In the genomic region with DNA sequence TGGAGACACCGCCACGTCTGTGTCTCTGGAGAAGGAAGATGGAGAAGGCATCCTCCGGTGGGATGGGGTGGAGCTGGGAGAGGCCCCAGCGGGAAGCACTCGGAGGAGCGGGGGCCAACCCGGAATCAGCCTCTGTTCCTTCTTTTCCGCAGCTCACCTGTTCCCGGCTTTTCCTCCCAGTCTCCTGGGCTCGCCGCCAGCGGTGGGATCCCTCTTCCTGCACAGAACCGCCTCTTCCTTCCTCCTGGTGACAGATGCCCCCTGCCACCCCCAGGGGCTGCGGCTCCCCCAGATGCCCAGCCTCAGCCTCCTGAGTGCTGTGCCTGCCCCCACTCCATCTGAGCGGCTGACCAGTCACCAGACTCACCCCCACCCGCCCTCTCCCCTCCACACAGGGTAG, we compare ENCODE assay signal across 1 cellular context.
TF ChIP-seq lines count a peak whose summit lies in the region.

No MANE protein-coding gene starts in this region.

TF ChIP-seq in WTC11, 78 proteins besides CTCF, POLR2A, EP300 and RAD21 (continued from another document):
- TF ChIP-seq, protein P1, sequence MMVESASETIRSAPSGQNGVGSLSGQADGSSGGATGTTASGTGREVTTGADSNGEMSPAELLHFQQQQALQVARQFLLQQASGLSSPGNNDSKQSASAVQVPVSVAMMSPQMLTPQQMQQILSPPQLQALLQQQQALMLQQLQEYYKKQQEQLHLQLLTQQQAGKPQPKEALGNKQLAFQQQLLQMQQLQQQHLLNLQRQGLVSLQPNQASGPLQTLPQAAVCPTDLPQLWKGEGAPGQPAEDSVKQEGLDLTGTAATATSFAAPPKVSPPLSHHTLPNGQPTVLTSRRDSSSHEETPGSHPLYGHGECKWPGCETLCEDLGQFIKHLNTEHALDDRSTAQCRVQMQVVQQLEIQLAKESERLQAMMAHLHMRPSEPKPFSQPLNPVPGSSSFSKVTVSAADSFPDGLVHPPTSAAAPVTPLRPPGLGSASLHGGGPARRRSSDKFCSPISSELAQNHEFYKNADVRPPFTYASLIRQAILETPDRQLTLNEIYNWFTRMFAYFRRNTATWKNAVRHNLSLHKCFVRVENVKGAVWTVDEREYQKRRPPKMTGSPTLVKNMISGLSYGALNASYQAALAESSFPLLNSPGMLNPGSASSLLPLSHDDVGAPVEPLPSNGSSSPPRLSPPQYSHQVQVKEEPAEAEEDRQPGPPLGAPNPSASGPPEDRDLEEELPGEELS (CRISPR knock-in tag; IDR thresholded peaks at IDR 0.05): no peak
- TF ChIP-seq, protein P2, sequence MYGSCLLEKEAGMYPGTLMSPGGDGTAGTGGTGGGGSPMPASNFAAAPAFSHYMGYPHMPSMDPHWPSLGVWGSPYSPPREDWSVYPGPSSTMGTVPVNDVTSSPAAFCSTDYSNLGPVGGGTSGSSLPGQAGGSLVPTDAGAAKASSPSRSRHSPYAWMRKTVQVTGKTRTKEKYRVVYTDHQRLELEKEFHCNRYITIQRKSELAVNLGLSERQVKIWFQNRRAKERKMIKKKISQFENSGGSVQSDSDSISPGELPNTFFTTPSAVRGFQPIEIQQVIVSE (CRISPR knock-in tag; IDR thresholded peaks at IDR 0.05; ENCODE audit: borderline replicate concordance): no peak
- TF ChIP-seq JUN (CRISPR knock-in tag; IDR thresholded peaks at IDR 0.05) (no peak), IRF2 (CRISPR knock-in tag; IDR thresholded peaks at IDR 0.05; ENCODE audit: borderline replicate concordance, low read depth) (no peak), RORB (CRISPR knock-in tag; IDR thresholded peaks at IDR 0.05) (no peak)
- TF ChIP-seq, protein P3, sequence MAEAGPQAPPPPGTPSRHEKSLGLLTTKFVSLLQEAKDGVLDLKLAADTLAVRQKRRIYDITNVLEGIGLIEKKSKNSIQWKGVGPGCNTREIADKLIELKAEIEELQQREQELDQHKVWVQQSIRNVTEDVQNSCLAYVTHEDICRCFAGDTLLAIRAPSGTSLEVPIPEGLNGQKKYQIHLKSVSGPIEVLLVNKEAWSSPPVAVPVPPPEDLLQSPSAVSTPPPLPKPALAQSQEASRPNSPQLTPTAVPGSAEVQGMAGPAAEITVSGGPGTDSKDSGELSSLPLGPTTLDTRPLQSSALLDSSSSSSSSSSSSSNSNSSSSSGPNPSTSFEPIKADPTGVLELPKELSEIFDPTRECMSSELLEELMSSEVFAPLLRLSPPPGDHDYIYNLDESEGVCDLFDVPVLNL (CRISPR knock-in tag; IDR thresholded peaks at IDR 0.05; ENCODE audit: borderline replicate concordance, low read depth): no peak
TF ChIP-seq in WTC11: peak in this region for 0.
